Comparison of ENCODE assay signal across 1 cellular context in the genomic region with DNA sequence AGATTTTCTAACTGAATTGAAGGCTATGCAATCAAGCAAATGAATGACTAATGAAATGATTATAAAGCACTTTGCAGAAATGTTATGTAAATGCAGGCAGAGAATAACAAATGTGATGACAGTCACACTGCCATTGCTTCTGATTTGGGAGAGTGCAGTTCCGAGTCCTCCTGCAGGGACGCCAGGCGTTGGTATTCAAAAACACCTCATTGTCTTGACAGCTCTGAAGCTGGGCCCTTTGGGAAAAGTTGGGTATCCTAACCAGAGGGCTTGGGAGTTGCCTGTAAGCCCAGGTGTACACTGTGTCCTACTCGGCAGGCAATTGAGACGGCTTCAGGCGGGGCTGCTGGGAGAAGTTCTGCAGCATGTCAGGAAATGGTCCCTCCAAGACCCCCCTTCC.
TF ChIP-seq lines count a peak whose summit lies in the region.

No MANE protein-coding gene starts in this region.

TF ChIP-seq in K562, 482 proteins besides CTCF, POLR2A, EP300 and RAD21 (continued from another document):
- TF ChIP-seq, protein P1, sequence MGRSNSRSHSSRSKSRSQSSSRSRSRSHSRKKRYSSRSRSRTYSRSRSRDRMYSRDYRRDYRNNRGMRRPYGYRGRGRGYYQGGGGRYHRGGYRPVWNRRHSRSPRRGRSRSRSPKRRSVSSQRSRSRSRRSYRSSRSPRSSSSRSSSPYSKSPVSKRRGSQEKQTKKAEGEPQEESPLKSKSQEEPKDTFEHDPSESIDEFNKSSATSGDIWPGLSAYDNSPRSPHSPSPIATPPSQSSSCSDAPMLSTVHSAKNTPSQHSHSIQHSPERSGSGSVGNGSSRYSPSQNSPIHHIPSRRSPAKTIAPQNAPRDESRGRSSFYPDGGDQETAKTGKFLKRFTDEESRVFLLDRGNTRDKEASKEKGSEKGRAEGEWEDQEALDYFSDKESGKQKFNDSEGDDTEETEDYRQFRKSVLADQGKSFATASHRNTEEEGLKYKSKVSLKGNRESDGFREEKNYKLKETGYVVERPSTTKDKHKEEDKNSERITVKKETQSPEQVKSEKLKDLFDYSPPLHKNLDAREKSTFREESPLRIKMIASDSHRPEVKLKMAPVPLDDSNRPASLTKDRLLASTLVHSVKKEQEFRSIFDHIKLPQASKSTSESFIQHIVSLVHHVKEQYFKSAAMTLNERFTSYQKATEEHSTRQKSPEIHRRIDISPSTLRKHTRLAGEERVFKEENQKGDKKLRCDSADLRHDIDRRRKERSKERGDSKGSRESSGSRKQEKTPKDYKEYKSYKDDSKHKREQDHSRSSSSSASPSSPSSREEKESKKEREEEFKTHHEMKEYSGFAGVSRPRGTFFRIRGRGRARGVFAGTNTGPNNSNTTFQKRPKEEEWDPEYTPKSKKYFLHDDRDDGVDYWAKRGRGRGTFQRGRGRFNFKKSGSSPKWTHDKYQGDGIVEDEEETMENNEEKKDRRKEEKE (IDR thresholded peaks at IDR 0.05; ENCODE audit: borderline replicate concordance in 1 of 2, control insufficient read depth in 1 of 2, low read depth in 2 of 2, low read length in 1 of 2) = no peak
- no peak for TF ChIP-seq ZNF584 (CRISPR knock-in tag; IDR thresholded peaks at IDR 0.05; ENCODE audit: low read depth)
- TF ChIP-seq ZC3H4 (CRISPR knock-in tag; IDR thresholded peaks at IDR 0.05; ENCODE audit: borderline replicate concordance) = no peak
- TF ChIP-seq, protein P2, sequence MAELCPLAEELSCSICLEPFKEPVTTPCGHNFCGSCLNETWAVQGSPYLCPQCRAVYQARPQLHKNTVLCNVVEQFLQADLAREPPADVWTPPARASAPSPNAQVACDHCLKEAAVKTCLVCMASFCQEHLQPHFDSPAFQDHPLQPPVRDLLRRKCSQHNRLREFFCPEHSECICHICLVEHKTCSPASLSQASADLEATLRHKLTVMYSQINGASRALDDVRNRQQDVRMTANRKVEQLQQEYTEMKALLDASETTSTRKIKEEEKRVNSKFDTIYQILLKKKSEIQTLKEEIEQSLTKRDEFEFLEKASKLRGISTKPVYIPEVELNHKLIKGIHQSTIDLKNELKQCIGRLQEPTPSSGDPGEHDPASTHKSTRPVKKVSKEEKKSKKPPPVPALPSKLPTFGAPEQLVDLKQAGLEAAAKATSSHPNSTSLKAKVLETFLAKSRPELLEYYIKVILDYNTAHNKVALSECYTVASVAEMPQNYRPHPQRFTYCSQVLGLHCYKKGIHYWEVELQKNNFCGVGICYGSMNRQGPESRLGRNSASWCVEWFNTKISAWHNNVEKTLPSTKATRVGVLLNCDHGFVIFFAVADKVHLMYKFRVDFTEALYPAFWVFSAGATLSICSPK (IDR thresholded peaks at IDR 0.05; ENCODE audit: borderline replicate concordance) = no peak
- no peak for TF ChIP-seq ARID3B (CRISPR knock-in tag; IDR thresholded peaks at IDR 0.05; ENCODE audit: borderline replicate concordance)
- no peak for TF ChIP-seq CEBPB (tag; IDR thresholded peaks at IDR 0.05)
- no peak for TF ChIP-seq ZNF324 (CRISPR knock-in tag; IDR thresholded peaks at IDR 0.05)
- no peak for TF ChIP-seq ATF7 (IDR thresholded peaks at IDR 0.05)
- no peak for TF ChIP-seq NCOA1 (IDR thresholded peaks at IDR 0.05; ENCODE audit: low read depth)
- no peak for TF ChIP-seq ZNF165 (CRISPR knock-in tag; IDR thresholded peaks at IDR 0.05; ENCODE audit: borderline replicate concordance)
- no peak for TF ChIP-seq ARID4B (CRISPR knock-in tag; IDR thresholded peaks at IDR 0.05)
- no peak for TF ChIP-seq ZNF449 (CRISPR knock-in tag; IDR thresholded peaks at IDR 0.05)
